8 cellular contexts compared by ENCODE assay signal in genomic region chr16:3150346-3151218, GRCh38. TPM values are rescaled to one million over a fixed set of nuclear protein-coding genes. Genes with fewer than 3 reads are reported as not detected.
DNase-seq lines count a peak whose midpoint lies in the region; ATAC-seq and TF ChIP-seq lines count a peak whose summit lies in the region.

No MANE protein-coding gene starts in this region.

- peak; percentile 63 for ATAC-seq in GM21619 (IDR thresholded peaks at IDR 0.05; ENCODE audit: unreplicated experiment)
- peak; percentile 92 for ATAC-seq in esophagus mucosa

- H3K27ac ChIP-seq in muscle layer of colon (ENCODE audit: low read depth, low read length), result peak overlapping the region; percentile 65

- no peaks in the 10 kb centered on the region for H3K27me3 ChIP-seq in muscle layer of colon (ENCODE audit: control insufficient read depth in 1 of 2, insufficient read depth in 2 of 2, low read length in 2 of 2)

- DNase-seq in DMS153 (lab: John Stamatoyannopoulos, UW), result peak; percentile 95
- peak; percentile 99 for DNase-seq in OCI-M1 (lab: John Stamatoyannopoulos, UW)
- DNase-seq in activated T-cell treated with anti-CD3 and anti-CD28 coated beads, Interleukin-2, amount 50 U/mL, for 1 hour, result peak; percentile 100
- DNase-seq in stimulated activated CD8-positive, alpha-beta memory T cell treated with anti-CD3 and anti-CD28 coated beads, Interleukin-7, amount 100 ng/mL, for 1 hour (ENCODE audit: low read depth in 2 of 2), result peak; percentile 98

- TF ChIP-seq RAD21 in Ishikawa (IDR thresholded peaks at IDR 0.05; ENCODE audit: low read depth), result no peak; the same call in 1 of the 2 replicates

- peak overlapping the region; percentile 76 for H3K9ac ChIP-seq in muscle layer of colon (ENCODE audit: low read length)

- peak overlapping the region; percentile 81 to 89 for H3K4me3 ChIP-seq in muscle layer of colon (ENCODE audit: low read depth in 1 of 2, low read length in 2 of 2)

- no peak for TF ChIP-seq EP300 in Ishikawa (IDR thresholded peaks at IDR 0.05; ENCODE audit: borderline replicate concordance)

- no peaks in the 10 kb centered on the region for H3K9me3 ChIP-seq in muscle layer of colon (ENCODE audit: low read length)

- H3K36me3 ChIP-seq in muscle layer of colon (ENCODE audit: insufficient read depth, low read length), result no peaks in the 10 kb centered on the region

- peaks cover 8% of the 10 kb centered on the region for H3K4me1 ChIP-seq in muscle layer of colon (ENCODE audit: insufficient read depth, low read length)

TF ChIP-seq in Ishikawa, 13 proteins besides CTCF, POLR2A, EP300 and RAD21:
- peak; percentile 92 for TF ChIP-seq TEAD4 (IDR thresholded peaks at IDR 0.05)
- peak; percentile 35 for TF ChIP-seq USF1 (IDR thresholded peaks at IDR 0.05)
- no peak for TF ChIP-seq REST (IDR thresholded peaks at IDR 0.05; ENCODE audit: low read depth)
- peak; percentile 43 for TF ChIP-seq MAX (IDR thresholded peaks at IDR 0.05)
- no peak for TF ChIP-seq FOXM1 (IDR thresholded peaks at IDR 0.05; ENCODE audit: borderline replicate concordance, low read depth)
- TF ChIP-seq TAF1 (IDR thresholded peaks at IDR 0.05; ENCODE audit: low read depth), result no peak
- TF ChIP-seq CREB1 (IDR thresholded peaks at IDR 0.05; ENCODE audit: low read depth), result no peak
- TF ChIP-seq TCF12 (IDR thresholded peaks at IDR 0.05; ENCODE audit: low read depth), result peak; percentile 50
- TF ChIP-seq EGR1 (IDR thresholded peaks at IDR 0.05), result no peak
- peak; percentile 26; the same call in 1 of the 2 replicates for TF ChIP-seq CEBPB (IDR thresholded peaks at IDR 0.05)
- peak; percentile 22; the same call in 1 of the 2 replicates for TF ChIP-seq NFIC (IDR thresholded peaks at IDR 0.05)
- peak; percentile 25; the same call in 1 of the 2 replicates for TF ChIP-seq ZBTB7A (IDR thresholded peaks at IDR 0.05; ENCODE audit: low read depth)
- TF ChIP-seq YY1 (IDR thresholded peaks at IDR 0.05; ENCODE audit: low read depth), result peak; percentile 15; the same call in 1 of the 2 replicates

RNA-seq across cellular contexts. Expression of gene ZNF213, which starts 15.8 kb away (rescaled TPM):
- total RNA-seq in esophagus mucosa, result 9.7 TPM

RNA-seq across cellular contexts. Expression of gene OR1F1, which starts 37.4 kb away (rescaled TPM):
- total RNA-seq in esophagus mucosa, result not detected

RNA-seq across cellular contexts. Expression of gene ZNF205, which starts 38.2 kb away (rescaled TPM):
- total RNA-seq in esophagus mucosa, result 5.6 TPM

RNA-seq across cellular contexts. Expression of gene ZSCAN10, which starts 51.5 kb away (rescaled TPM):
- not detected for total RNA-seq in esophagus mucosa

Comparison
In these comparisons a context has a peak if more than half of its experiments do, and no peak if none do; other contexts are left out.
1. Peak in every context shown above with its lines: DNase-seq, ATAC-seq, H3K4me3 ChIP-seq and H3K27ac ChIP-seq.